In the genomic region with DNA sequence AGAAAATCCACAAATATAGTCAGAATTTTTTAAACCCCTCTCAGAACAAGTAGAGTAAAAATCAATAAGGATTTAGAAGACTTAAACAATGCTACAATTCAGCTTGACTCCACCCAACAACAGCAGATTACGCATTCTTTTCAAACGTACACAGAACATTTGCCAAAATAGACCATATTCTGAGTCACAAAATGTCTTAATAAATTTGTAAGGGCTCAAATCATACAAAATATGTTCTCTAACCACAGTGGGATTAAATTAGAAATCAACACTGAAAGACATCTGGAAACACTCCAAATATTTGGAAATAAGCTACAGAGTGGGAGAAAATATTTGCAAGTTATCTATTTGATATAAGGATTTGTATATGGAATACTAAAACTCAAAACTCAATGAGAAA, we compare ENCODE assay signal across 1 cellular context.
TF ChIP-seq lines count a peak whose summit lies in the region.

No MANE protein-coding gene starts in this region.

TF ChIP-seq in SK-N-SH, 30 proteins besides CTCF, POLR2A, EP300 and RAD21 (continued from another document):
- peak; percentile 34 for TF ChIP-seq NFIC (IDR thresholded peaks at IDR 0.05; ENCODE audit: borderline replicate concordance)
- no peak for TF ChIP-seq EZH2phosphoT487 (IDR thresholded peaks at IDR 0.05; ENCODE audit: borderline replicate concordance, low read depth)
- TF ChIP-seq USF2 (IDR thresholded peaks at IDR 0.05; ENCODE audit: borderline replicate concordance, low read depth, low read length) = no peak
- no peak for TF ChIP-seq SMC3 (IDR thresholded peaks at IDR 0.05; ENCODE audit: low read depth, low read length)
- no peak for TF ChIP-seq SIN3A (IDR thresholded peaks at IDR 0.05; ENCODE audit: borderline replicate concordance, low read depth, low read length)
- no peak for TF ChIP-seq RXRA (IDR thresholded peaks at IDR 0.05; ENCODE audit: borderline replicate concordance, low read depth)
- TF ChIP-seq JUND (IDR thresholded peaks at IDR 0.05) = 0 out of 2 replicates have a peak, but pooled peaks have one; percentile 24
- no peak for TF ChIP-seq REST (IDR thresholded peaks at IDR 0.05; ENCODE audit: low read depth, low read length)
